Comparison of ENCODE assay signal across 8 cellular contexts in genomic region chr13:109787135-109787954, GRCh38. TPM values are rescaled to one million over a fixed set of nuclear protein-coding genes. Genes with fewer than 3 reads are reported as not detected.
DNase-seq lines count a peak whose midpoint lies in the region; ATAC-seq and TF ChIP-seq lines count a peak whose summit lies in the region.

No MANE protein-coding gene starts in this region.

- H3K4me1 ChIP-seq in neuron (ENCODE audit: insufficient read depth, low read length): peaks cover 12% of the 10 kb centered on the region

- peaks cover 16% of the 10 kb centered on the region for H3K4me1 Mint-ChIP-seq in activated T-helper 17 cell treated with anti-CD3 and anti-CD28 coated beads, Interleukin-2, amount 50 U/mL, for 72 hours

- peaks cover 10% of the 10 kb centered on the region for H3K9me3 ChIP-seq in neuron (ENCODE audit: low read length)

- H3K36me3 ChIP-seq in neuron (ENCODE audit: insufficient read depth, low read length): peaks cover 18% of the 10 kb centered on the region

- H3K9me3 Mint-ChIP-seq in activated T-helper 17 cell treated with anti-CD3 and anti-CD28 coated beads, Interleukin-2, amount 50 U/mL, for 72 hours: no peaks in the 10 kb centered on the region

- H3K27me3 Mint-ChIP-seq in activated T-helper 17 cell treated with anti-CD3 and anti-CD28 coated beads, Interleukin-2, amount 50 U/mL, for 72 hours: peaks cover 3% of the 10 kb centered on the region

- DNase-seq in NCI-H524 (lab: John Stamatoyannopoulos, UW) (peak; percentile 21 to 46), NCI-H524 treated with DMSO at 0.1 percent for 48 hours (lab: John Stamatoyannopoulos, UW) (no peak), NCI-H526 (lab: John Stamatoyannopoulos, UW) (peak; percentile 88 to 95), foreskin fibroblast (peak in 1 of 2 donors; percentile 73), GM13977 (ENCODE audit: low spot score) (no peak)

- H3K27ac Mint-ChIP-seq in activated T-helper 17 cell treated with anti-CD3 and anti-CD28 coated beads, Interleukin-2, amount 50 U/mL, for 72 hours: no peak overlapping the region

- TF ChIP-seq CTCF in foreskin fibroblast (IDR thresholded peaks at IDR 0.05; ENCODE audit: low read depth, low read length) (no peak), GM13977 (IDR thresholded peaks at IDR 0.05; ENCODE audit: extremely low read depth, insufficient read depth, missing control alignments) (no peak)

- H2AFZ ChIP-seq in neuron (ENCODE audit: low read depth, low read length): peak overlapping the region; percentile 91

- H3K4me3 ChIP-seq in foreskin fibroblast (ENCODE audit: low read depth in 1 of 2, low read length in 2 of 2) (peak overlapping the region; percentile 73 to 76), neuron (ENCODE audit: low read length) (peak overlapping the region; percentile 88)

- no peaks in the 10 kb centered on the region for H3K27me3 ChIP-seq in neuron (ENCODE audit: insufficient read depth, low read length)

- ATAC-seq in HG02981 (IDR thresholded peaks at IDR 0.05; ENCODE audit: unreplicated experiment): peak; percentile 2
- no peak for ATAC-seq in activated T-helper 17 cell treated with anti-CD3 and anti-CD28 coated beads, Interleukin-2, amount 50 U/mL, for 72 hours (replicated peaks)

- in situ Hi-C loops in GM13977 (cut with MboI; ENCODE audit: low pct_unique_long_range_greater_than_20kb, low sequenced_read_pairs, unreplicated experiment): no loop called here

- H3K36me3 Mint-ChIP-seq in activated T-helper 17 cell treated with anti-CD3 and anti-CD28 coated beads, Interleukin-2, amount 50 U/mL, for 72 hours (ENCODE audit: low read depth): no peaks in the 10 kb centered on the region

- peak overlapping the region; percentile 42 for H3K4me3 Mint-ChIP-seq in activated T-helper 17 cell treated with anti-CD3 and anti-CD28 coated beads, Interleukin-2, amount 50 U/mL, for 72 hours

RNA-seq across cellular contexts. Expression of gene IRS2, which starts 1.0 kb away (rescaled TPM):
- 1 to 10 TPM; 2.3 to 2.7 TPM for total RNA-seq in activated T-helper 17 cell treated with anti-CD3 and anti-CD28 coated beads, Interleukin-2, amount 50 U/mL, for 72 hours

Comparison
In these comparisons a context has a peak if more than half of its experiments do, and no peak if none do; other contexts are left out.
1. DNase-seq: peak in NCI-H524 (2 of 2) and NCI-H526 (2 of 2); none in NCI-H524 treated with DMSO at 0.1 percent for 48 hours (single experiment) and GM13977 (single experiment).